In the genomic region with DNA sequence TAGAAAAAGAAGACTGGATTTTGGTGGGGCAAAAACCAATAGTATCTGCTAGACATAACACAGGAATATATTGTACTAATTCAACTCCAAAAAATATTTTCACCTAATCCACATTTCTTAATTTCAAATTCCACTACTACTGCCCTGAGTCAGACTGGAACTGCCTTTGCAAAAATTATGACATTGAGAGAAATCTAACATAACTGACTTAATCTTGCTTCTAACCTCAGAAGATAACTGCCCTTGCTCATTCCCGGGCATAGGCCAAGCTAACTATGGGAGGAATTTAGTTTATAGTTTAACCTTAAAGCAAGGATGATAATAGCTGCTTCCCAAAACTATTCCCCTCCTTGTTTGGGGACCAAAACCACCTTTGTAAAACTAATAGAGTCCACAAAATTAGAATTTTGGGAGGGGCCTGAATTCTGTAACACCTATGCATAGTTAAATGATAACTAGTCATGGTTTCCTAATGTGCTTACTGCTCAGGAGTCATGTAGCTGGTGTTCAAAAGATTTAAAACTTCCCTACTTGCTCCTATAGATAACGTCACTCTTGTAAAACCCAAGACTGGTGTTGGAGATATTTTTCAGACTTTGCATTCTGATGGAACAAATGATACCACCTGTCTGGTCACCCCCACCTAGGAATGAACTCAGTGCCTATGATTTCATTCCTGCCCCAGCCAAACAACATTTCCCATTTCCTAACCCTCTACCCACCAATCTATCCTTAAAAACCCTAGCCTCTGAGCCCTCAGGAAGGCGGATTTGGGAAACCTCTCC, we compare ENCODE assay signal across 28 cellular contexts.
"Had no signal": no experiment of that assay in that cellular context is flagged by ENCODE, and none has a peak within 500 bp of the region (broad histone marks: within the 10 kb centered on the region; RNA-seq: fewer than 3 reads in every experiment).

No MANE protein-coding gene starts in this region.

- H3K36me3 ChIP-seq: stomach, suprapubic skin, thoracic aorta, thyroid gland, tibial artery, tibial nerve, transverse colon, upper lobe of left lung, upper lobe of right lung, uterus, vagina had no signal

- H3K4me1 ChIP-seq: stomach, suprapubic skin, testis, thyroid gland, tibial artery, tibial nerve, transverse colon, upper lobe of left lung, upper lobe of right lung, uterus, vagina had no signal

- H3K27me3 Mint-ChIP-seq: stimulated activated naive CD8-positive, alpha-beta T cell treated with anti-CD3 and anti-CD28 coated beads, Interleukin-15, amount 100 ng/mL, for 72 hours had no signal

- H3K9me3 ChIP-seq: stomach, suprapubic skin, testis, thoracic aorta, thyroid gland, tibial artery, tibial nerve, transverse colon, upper lobe of left lung, upper lobe of right lung, uterus, vagina had no signal

- H3K4me3 Mint-ChIP-seq: stimulated activated effector memory CD8-positive, alpha-beta T cell treated with anti-CD3 and anti-CD28 coated beads, Interleukin-12 subunit alpha, Interleukin-12 subunit beta, amount 100 ng/mL, for 72 hours; stimulated activated memory B cell treated with anti-CD40 and anti-IgM and Interleukin-4, amounts not matched to agents 10 μg/mL and 1 μg/mL and 100 μg/mL, for 72 hours; stimulated activated naive B cell treated with anti-CD40 and anti-IgM and Interleukin-4, amounts not matched to agents 10 μg/mL and 1 μg/mL and 100 μg/mL, for 72 hours; stimulated activated naive CD8-positive, alpha-beta T cell treated with anti-CD3 and anti-CD28 coated beads, Interleukin-15, amount 100 ng/mL, for 72 hours; stimulated activated naive CD8-positive, alpha-beta T cell treated with anti-CD3 and anti-CD28 coated beads, Interleukin-15, Interleukin-2, amounts not matched to agents 100 ng/mL and 50 ng/mL, for 24 hours; type B pancreatic cell had no signal

- H3K36me3 Mint-ChIP-seq: stimulated activated effector memory CD8-positive, alpha-beta T cell treated with anti-CD3 and anti-CD28 coated beads, Interleukin-12 subunit alpha, Interleukin-12 subunit beta, amount 100 ng/mL, for 72 hours; stimulated activated memory B cell treated with anti-CD40 and anti-IgM and Interleukin-4, amounts not matched to agents 10 μg/mL and 1 μg/mL and 100 μg/mL, for 72 hours; stimulated activated naive B cell treated with anti-CD40 and anti-IgM and Interleukin-4, amounts not matched to agents 10 μg/mL and 1 μg/mL and 100 μg/mL, for 72 hours; type B pancreatic cell had no signal

- H3K27ac Mint-ChIP-seq: stimulated activated effector memory CD8-positive, alpha-beta T cell treated with anti-CD3 and anti-CD28 coated beads, Interleukin-12 subunit alpha, Interleukin-12 subunit beta, amount 100 ng/mL, for 72 hours; stimulated activated memory B cell treated with anti-CD40 and anti-IgM and Interleukin-4, amounts not matched to agents 10 μg/mL and 1 μg/mL and 100 μg/mL, for 72 hours; stimulated activated naive B cell treated with anti-CD40 and anti-IgM and Interleukin-4, amounts not matched to agents 10 μg/mL and 1 μg/mL and 100 μg/mL, for 72 hours; stimulated activated naive CD8-positive, alpha-beta T cell treated with anti-CD3 and anti-CD28 coated beads, Interleukin-15, amount 100 ng/mL, for 72 hours; stimulated activated naive CD8-positive, alpha-beta T cell treated with anti-CD3 and anti-CD28 coated beads, Interleukin-15, Interleukin-2, amounts not matched to agents 100 ng/mL and 50 ng/mL, for 24 hours; type B pancreatic cell had no signal

- H3K4me3 ChIP-seq: stomach, suprapubic skin, testis, thoracic aorta, thyroid gland, tibial artery, tibial nerve, transverse colon, upper lobe of left lung, upper lobe of right lung, uterus, vagina had no signal

- H3K27me3 ChIP-seq: stomach, suprapubic skin, testis, thyroid gland, tibial artery, tibial nerve, transverse colon, upper lobe of left lung, upper lobe of right lung, uterus, vagina had no signal

- FAIRE-seq: urothelium cell line had no signal

- H3K4me1 Mint-ChIP-seq: stimulated activated effector memory CD8-positive, alpha-beta T cell treated with anti-CD3 and anti-CD28 coated beads, Interleukin-12 subunit alpha, Interleukin-12 subunit beta, amount 100 ng/mL, for 72 hours; stimulated activated memory B cell treated with anti-CD40 and anti-IgM and Interleukin-4, amounts not matched to agents 10 μg/mL and 1 μg/mL and 100 μg/mL, for 72 hours; stimulated activated naive B cell treated with anti-CD40 and anti-IgM and Interleukin-4, amounts not matched to agents 10 μg/mL and 1 μg/mL and 100 μg/mL, for 72 hours; stimulated activated naive CD8-positive, alpha-beta T cell treated with anti-CD3 and anti-CD28 coated beads, Interleukin-15, amount 100 ng/mL, for 72 hours had no signal

- ATAC-seq: stimulated activated effector memory CD8-positive, alpha-beta T cell treated with anti-CD3 and anti-CD28 coated beads, Interleukin-12 subunit alpha, Interleukin-12 subunit beta, amount 100 ng/mL, for 72 hours; stimulated activated memory B cell treated with anti-CD40 and anti-IgM and Interleukin-4, amounts not matched to agents 10 μg/mL and 1 μg/mL and 100 μg/mL, for 72 hours; stimulated activated naive B cell treated with anti-CD40 and anti-IgM and Interleukin-4, amounts not matched to agents 10 μg/mL and 1 μg/mL and 100 μg/mL, for 72 hours; stimulated activated naive CD8-positive, alpha-beta T cell treated with anti-CD3 and anti-CD28 coated beads, Interleukin-15, amount 100 ng/mL, for 72 hours; stimulated activated naive CD8-positive, alpha-beta T cell treated with anti-CD3 and anti-CD28 coated beads, Interleukin-15, Interleukin-2, amounts not matched to agents 100 U/mL and 50 U/mL, for 24 hours; upper lobe of right lung had no signal

- H3K27ac ChIP-seq: stomach, suprapubic skin, testis, thoracic aorta, thyroid gland, tibial artery, tibial nerve, transverse colon, upper lobe of left lung, upper lobe of right lung, uterus, vagina had no signal

- H3K9me3 Mint-ChIP-seq: stimulated activated effector memory CD8-positive, alpha-beta T cell treated with anti-CD3 and anti-CD28 coated beads, Interleukin-12 subunit alpha, Interleukin-12 subunit beta, amount 100 ng/mL, for 72 hours; stimulated activated memory B cell treated with anti-CD40 and anti-IgM and Interleukin-4, amounts not matched to agents 10 μg/mL and 1 μg/mL and 100 μg/mL, for 72 hours; stimulated activated naive B cell treated with anti-CD40 and anti-IgM and Interleukin-4, amounts not matched to agents 10 μg/mL and 1 μg/mL and 100 μg/mL, for 72 hours; stimulated activated naive CD8-positive, alpha-beta T cell treated with anti-CD3 and anti-CD28 coated beads, Interleukin-15, amount 100 ng/mL, for 72 hours; stimulated activated naive CD8-positive, alpha-beta T cell treated with anti-CD3 and anti-CD28 coated beads, Interleukin-15, Interleukin-2, amounts not matched to agents 100 ng/mL and 50 ng/mL, for 24 hours; type B pancreatic cell had no signal

- DNase-seq: stimulated activated CD4-positive, alpha-beta T cell treated with anti-CD3 and anti-CD28 coated beads, Interleukin-2, amount 100 ng/mL, for 48 hours; stimulated activated CD4-positive, alpha-beta T cell treated with anti-CD3 and anti-CD28 coated beads, Interleukin-4, amount 100 ng/mL, for 1 hour; stimulated activated CD4-positive, alpha-beta T cell treated with anti-CD3 and anti-CD28 coated beads, Interleukin-4, amount 100 ng/mL, for 24 hours; stimulated activated CD4-positive, alpha-beta T cell treated with anti-CD3 and anti-CD28 coated beads, Interleukin-4, amount 100 ng/mL, for 4 hours; stimulated activated CD8-positive, alpha-beta memory T cell treated with anti-CD3 and anti-CD28 coated beads, Interleukin-4, amount 100 ng/mL, for 48 hours; stimulated activated naive B cell treated with anti-CD40 and anti-IgM and Interleukin-4, amounts not matched to agents 10 μg/mL and 1 μg/mL and 100 μg/mL, for 72 hours; stimulated activated naive CD4-positive, alpha-beta T cell; stimulated activated naive CD4-positive, alpha-beta T cell treated with Interleukin-2 at 50 U/mL for 16 hours; stimulated activated naive CD8-positive, alpha-beta T cell treated with anti-CD3 and anti-CD28 coated beads, Interleukin-15, amount 100 ng/mL, for 72 hours; stimulated activated naive CD8-positive, alpha-beta T cell treated with anti-CD3 and anti-CD28 coated beads, Interleukin-15, Interleukin-2, amounts not matched to agents 100 U/mL and 50 U/mL, for 24 hours; stomach; substantia nigra; testis; thyroid gland; tibial artery; transverse colon; upper lobe of left lung; upper lobe of right lung; uterus had no signal
